ENCODE assay signal across 19 cellular contexts in the genomic region with DNA sequence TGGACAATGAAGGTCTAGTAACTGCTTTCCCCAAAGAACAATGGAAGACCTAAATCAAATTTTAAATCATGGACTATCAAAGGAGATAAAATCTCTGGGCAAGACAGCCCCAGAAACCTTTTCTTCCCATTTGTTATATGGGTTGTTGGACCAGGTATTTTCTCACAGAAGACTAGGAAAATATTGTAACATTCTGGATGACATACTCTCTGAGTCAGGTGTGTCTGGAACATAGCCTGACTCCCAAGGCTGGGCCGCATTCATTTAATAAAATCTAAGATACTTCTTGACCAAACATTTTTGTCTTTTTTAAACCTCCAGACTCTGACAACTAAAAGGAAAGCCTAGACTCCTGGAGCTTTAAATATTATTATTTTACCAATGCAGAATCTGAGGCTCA.
DNase-seq lines count a peak whose midpoint lies in the region; ATAC-seq, FAIRE-seq and TF ChIP-seq lines count a peak whose summit lies in the region.
"Had no signal": no experiment of that assay in that cellular context is flagged by ENCODE, and none has a peak within 500 bp of the region (broad histone marks: within the 10 kb centered on the region; RNA-seq: fewer than 3 reads in every experiment).

No MANE protein-coding gene starts in this region.

- H3K27me3 ChIP-seq in bronchial epithelial cell (ENCODE audit: control insufficient read depth, insufficient read depth, low read length) (no peaks in the 10 kb centered on the region), esophagus (ENCODE audit: control insufficient read depth in 1 of 2, insufficient read depth in 2 of 2, low read length in 2 of 2) (no peaks in the 10 kb centered on the region), keratinocyte (ENCODE audit: control insufficient read depth, extremely low read depth, insufficient read depth, low read length) (no peaks in the 10 kb centered on the region)

- DNase-seq in RWPE1 (ENCODE audit: low spot score) (peak; percentile 27), bronchial epithelial cell (ENCODE audit: low read depth) (peak; percentile 80), keratinocyte (ENCODE audit: low read depth, low spot score) (no peak)
- no peak for DNase-seq in stimulated activated CD4-positive, alpha-beta T cell treated with anti-CD3 and anti-CD28 coated beads, Interleukin-4, amount 100 ng/mL, for 4 hours
- DNase-seq: BE2C; C1 segment of cervical spinal cord; CD4-positive, CD25-positive, alpha-beta regulatory T cell; CD8-positive, alpha-beta memory T cell; COR-L47; DMS 273 treated with DMSO at 0.1 percent for 48 hours; GM23248 had no signal

- no peaks in the 10 kb centered on the region for H3K36me3 ChIP-seq in bronchial epithelial cell (ENCODE audit: control insufficient read depth, insufficient read depth, low read length)
- H3K36me3 ChIP-seq in esophagus (ENCODE audit: control insufficient read depth in 2 of 2, insufficient read depth in 2 of 2, low read length in 1 of 2): no peaks in the 10 kb centered on the region
- no peaks in the 10 kb centered on the region for H3K36me3 ChIP-seq in keratinocyte (ENCODE audit: control insufficient read depth in 2 of 2, extremely low read depth in 1 of 2, insufficient read depth in 2 of 2, low read length in 2 of 2)
- H3K36me3 ChIP-seq: BE2C, HAP-1 had no signal

- POLR2A ChIA-PET in RWPE1 (lab: Yijun Ruan, JAX; ENCODE audit: low non-redundant PET): no interaction called here

- H3K27ac ChIP-seq in RWPE1: no peak overlapping the region
- peak overlapping the region; percentile 74 to 86 for H3K27ac ChIP-seq in esophagus (ENCODE audit: low read depth in 2 of 2, low read length in 1 of 2)
- peak overlapping the region; percentile 30 for H3K27ac ChIP-seq in keratinocyte (ENCODE audit: control insufficient read depth, insufficient read depth, low read length)
- H3K27ac ChIP-seq: GM23248, HL-60 had no signal

- CTCF ChIA-PET in RWPE1 (lab: Yijun Ruan, JAX): no interaction called here

- no peak for TF ChIP-seq CTCF in RWPE1 (conservative IDR thresholded peaks at IDR 0.05; ENCODE audit: low read depth)
- TF ChIP-seq CTCF in bronchial epithelial cell (IDR thresholded peaks at IDR 0.05; ENCODE audit: insufficient read depth, low read length, severe bottlenecking): no peak
- no peak for TF ChIP-seq CTCF in keratinocyte (optimal IDR thresholded peaks at IDR 0.05 in 1 of 3, IDR thresholded peaks at IDR 0.05 in 1 of 3, conservative IDR thresholded peaks at IDR 0.05 in 1 of 3; ENCODE audit: extremely low read depth in 1 of 3, insufficient read depth in 2 of 3, low read length in 3 of 3)

- no peak overlapping the region for H3K4me2 ChIP-seq in keratinocyte (ENCODE audit: control insufficient read depth, extremely low read depth, insufficient read depth, low read depth, low read length)

- H3K9ac ChIP-seq in keratinocyte (ENCODE audit: control insufficient read depth, extremely low read depth, insufficient read depth, low read length): no peak overlapping the region
- H3K9ac ChIP-seq: GM23248 had no signal

- H2AFZ ChIP-seq in keratinocyte (ENCODE audit: control insufficient read depth, low read length): peak overlapping the region; percentile 14
- H2AFZ ChIP-seq: GM23248 had no signal

- H4K20me1 ChIP-seq in keratinocyte (ENCODE audit: control insufficient read depth, extremely low read depth, insufficient read depth, low read length): no peaks in the 10 kb centered on the region

- H3K9me3 ChIP-seq in esophagus (ENCODE audit: control insufficient read depth in 2 of 2, insufficient read depth in 1 of 2, low read depth in 1 of 2, low read length in 1 of 2) (no peaks in the 10 kb centered on the region), keratinocyte (ENCODE audit: control insufficient read depth, low read depth, low read length) (peaks cover 2% of the 10 kb centered on the region)
- H3K9me3 ChIP-seq: BE2C, HAP-1 had no signal

- dilution Hi-C loops in keratinocyte (cut with MboI; ENCODE audit: extremely low pct_ligation_motif_present, low sequenced_read_pairs): no loop called here

- H3K4me1 ChIP-seq in esophagus (ENCODE audit: control insufficient read depth in 2 of 2, insufficient read depth in 2 of 2, low read length in 1 of 2) (peaks cover 0 to 8% of the 10 kb centered on the region in 2 donors), keratinocyte (ENCODE audit: control insufficient read depth, extremely low read depth, insufficient read depth, low read length) (peaks cover 23% of the 10 kb centered on the region)
- H3K4me1 ChIP-seq: BE2C, HAP-1 had no signal

- no peaks in the 10 kb centered on the region for H3K79me2 ChIP-seq in keratinocyte (ENCODE audit: control insufficient read depth, insufficient read depth, low read length)

- FAIRE-seq in bronchial epithelial cell (lab: Jason Lieb, UNC) (no peak), keratinocyte (lab: Jason Lieb, UNC) (no peak)
- FAIRE-seq: G401.6, GM12891, GM19239 had no signal

- H3K4me3 ChIP-seq in bronchial epithelial cell (ENCODE audit: low read depth, low read length) (no peak overlapping the region), esophagus (ENCODE audit: low read depth in 1 of 2, low read length in 2 of 2) (no peak overlapping the region), keratinocyte (ENCODE audit: control insufficient read depth in 2 of 3, extremely low read depth in 1 of 3, insufficient read depth in 2 of 3, low read depth in 1 of 3, low read length in 3 of 3) (no peak overlapping the region)
- H3K4me3 ChIP-seq: GM23248, HAP-1 had no signal

- ATAC-seq in HG02938 (IDR thresholded peaks at IDR 0.05; ENCODE audit: unreplicated experiment) (no peak), HG02571 (IDR thresholded peaks at IDR 0.05; ENCODE audit: unreplicated experiment) (no peak)

- WGBS in esophagus, 2 donors: 52 to 63% methylated on average over 1 of the region's 1 CpG

- no peaks in the 10 kb centered on the region for H3K9me1 ChIP-seq in keratinocyte (ENCODE audit: control insufficient read depth, extremely low read depth, insufficient read depth, low read length)

Comparison
In these comparisons a context has a peak if more than half of its experiments do, and no peak if none do; other contexts are left out.
1. DNase-seq: peak in RWPE1 (single experiment) and bronchial epithelial cell (single experiment); none in keratinocyte (single experiment) and stimulated activated CD4-positive, alpha-beta T cell treated with anti-CD3 and anti-CD28 coated beads, Interleukin-4, amount 100 ng/mL, for 4 hours (0 of 2).